In genomic region chr9:72984150-72984947, GRCh38 we compare ENCODE assay signal across 2 cellular contexts.
A peak's percentile ranks its signal among the peaks of the same experiment; 100 is the strongest.
TF ChIP-seq lines count a peak whose summit lies in the region.

No MANE protein-coding gene starts in this region.

TF ChIP-seq in A549, 52 proteins besides CTCF, POLR2A, EP300 and RAD21 (continued from another document):
- no peak for TF ChIP-seq RCOR1 (IDR thresholded peaks at IDR 0.05; ENCODE audit: low read depth, low read length)
- TF ChIP-seq ESRRA (IDR thresholded peaks at IDR 0.05; ENCODE audit: borderline replicate concordance, low read length): no peak
- TF ChIP-seq USF2 (IDR thresholded peaks at IDR 0.05): no peak
- TF ChIP-seq ZNF302 (CRISPR knock-in tag; IDR thresholded peaks at IDR 0.05): peak; percentile 87; the same call in 1 of the 2 replicates
- no peak for TF ChIP-seq NPAS2 (CRISPR knock-in tag; IDR thresholded peaks at IDR 0.05; ENCODE audit: borderline replicate concordance)
- TF ChIP-seq, protein P1, sequence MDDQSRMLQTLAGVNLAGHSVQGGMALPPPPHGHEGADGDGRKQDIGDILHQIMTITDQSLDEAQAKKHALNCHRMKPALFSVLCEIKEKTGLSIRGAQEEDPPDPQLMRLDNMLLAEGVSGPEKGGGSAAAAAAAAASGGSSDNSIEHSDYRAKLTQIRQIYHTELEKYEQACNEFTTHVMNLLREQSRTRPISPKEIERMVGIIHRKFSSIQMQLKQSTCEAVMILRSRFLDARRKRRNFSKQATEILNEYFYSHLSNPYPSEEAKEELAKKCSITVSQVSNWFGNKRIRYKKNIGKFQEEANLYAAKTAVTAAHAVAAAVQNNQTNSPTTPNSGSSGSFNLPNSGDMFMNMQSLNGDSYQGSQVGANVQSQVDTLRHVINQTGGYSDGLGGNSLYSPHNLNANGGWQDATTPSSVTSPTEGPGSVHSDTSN (IDR thresholded peaks at IDR 0.05): no peak
- peak; percentile 49; the same call in 1 of the 2 replicates for TF ChIP-seq HOXB5 (CRISPR knock-in tag; IDR thresholded peaks at IDR 0.05)
- no peak for TF ChIP-seq CHD4 (IDR thresholded peaks at IDR 0.05; ENCODE audit: borderline replicate concordance)
- TF ChIP-seq MAFK (IDR thresholded peaks at IDR 0.05; ENCODE audit: partially characterized antibody): no peak
- peak; percentile 49; the same call in 1 of the 2 replicates for TF ChIP-seq EHF (CRISPR knock-in tag; IDR thresholded peaks at IDR 0.05)
- no peak for TF ChIP-seq NR3C1 (IDR thresholded peaks at IDR 0.05)
- TF ChIP-seq, protein P2, sequence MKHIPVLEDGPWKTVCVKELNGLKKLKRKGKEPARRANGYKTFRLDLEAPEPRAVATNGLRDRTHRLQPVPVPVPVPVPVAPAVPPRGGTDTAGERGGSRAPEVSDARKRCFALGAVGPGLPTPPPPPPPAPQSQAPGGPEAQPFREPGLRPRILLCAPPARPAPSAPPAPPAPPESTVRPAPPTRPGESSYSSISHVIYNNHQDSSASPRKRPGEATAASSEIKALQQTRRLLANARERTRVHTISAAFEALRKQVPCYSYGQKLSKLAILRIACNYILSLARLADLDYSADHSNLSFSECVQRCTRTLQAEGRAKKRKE (CRISPR knock-in tag; IDR thresholded peaks at IDR 0.05; ENCODE audit: low read depth): peak; percentile 81
- no peak for TF ChIP-seq KDM5A (IDR thresholded peaks at IDR 0.05)
- TF ChIP-seq BHLHE40 (IDR thresholded peaks at IDR 0.05; ENCODE audit: low read depth, low read length): no peak
- no peak for TF ChIP-seq EHMT2 (IDR thresholded peaks at IDR 0.05; ENCODE audit: low read depth)
- peak; percentile 12; the same call in 1 of the 2 replicates for TF ChIP-seq RARB (CRISPR knock-in tag; IDR thresholded peaks at IDR 0.05)
- TF ChIP-seq TP53 (CRISPR knock-in tag; IDR thresholded peaks at IDR 0.05): no peak
- TF ChIP-seq HDAC2 (IDR thresholded peaks at IDR 0.05): no peak
- no peak for TF ChIP-seq FOSL2 (IDR thresholded peaks at IDR 0.05)
- TF ChIP-seq FOSL2 (CRISPR knock-in tag; IDR thresholded peaks at IDR 0.05): no peak
- no peak for TF ChIP-seq RNF2 (IDR thresholded peaks at IDR 0.05; ENCODE audit: borderline replicate concordance, low read depth)
- no peak for TF ChIP-seq CHD2 (IDR thresholded peaks at IDR 0.05; ENCODE audit: low read length, partially characterized antibody)
- TF ChIP-seq ZFP36 (IDR thresholded peaks at IDR 0.05; ENCODE audit: borderline replicate concordance, partially characterized antibody): no peak
- no peak for TF ChIP-seq MYC (IDR thresholded peaks at IDR 0.05; ENCODE audit: borderline replicate concordance, low read length)
- no peak for TF ChIP-seq JUN (IDR thresholded peaks at IDR 0.05)
- TF ChIP-seq CEBPB (IDR thresholded peaks at IDR 0.05): no peak
- no peak for TF ChIP-seq SMC3 (IDR thresholded peaks at IDR 0.05)

TF ChIP-seq in HepG2, 621 proteins besides CTCF, POLR2A, EP300 and RAD21 (continued from another document and continues in another):
- TF ChIP-seq PRDM15 (CRISPR knock-in tag; IDR thresholded peaks at IDR 0.05) (no peak), STAT6 (CRISPR knock-in tag; IDR thresholded peaks at IDR 0.05; ENCODE audit: borderline replicate concordance) (no peak), PAX8 (CRISPR knock-in tag; IDR thresholded peaks at IDR 0.05; ENCODE audit: borderline replicate concordance) (no peak), POLR2G (IDR thresholded peaks at IDR 0.05; ENCODE audit: low read depth, low read length) (peak; percentile 37; the same call in 1 of the 2 replicates), HNRNPUL1 (IDR thresholded peaks at IDR 0.05; ENCODE audit: low read depth, low read length) (0 out of 2 replicates have a peak, but pooled peaks have one; percentile 26), AGO2 (optimal IDR thresholded peaks at IDR 0.05; ENCODE audit: low read depth, low read length) (peak; percentile 47), EED (CRISPR knock-in tag; IDR thresholded peaks at IDR 0.05) (no peak), MAZ (IDR thresholded peaks at IDR 0.05; ENCODE audit: borderline replicate concordance, low read depth, low read length) (no peak), MAZ (CRISPR knock-in tag; IDR thresholded peaks at IDR 0.05; ENCODE audit: low read depth) (no peak), ZBTB7B (CRISPR knock-in tag; IDR thresholded peaks at IDR 0.05) (no peak), ZSCAN29 (CRISPR knock-in tag; conservative IDR thresholded peaks at IDR 0.05) (no peak), ZNF232 (CRISPR knock-in tag; IDR thresholded peaks at IDR 0.05; ENCODE audit: borderline replicate concordance) (no peak), MBD4 (IDR thresholded peaks at IDR 0.05; ENCODE audit: borderline replicate concordance, low read length) (no peak), EHMT2 (IDR thresholded peaks at IDR 0.05; ENCODE audit: borderline replicate concordance, low read depth, low read length) (peak; percentile 40; the same call in 1 of the 2 replicates), HOXA3 (CRISPR knock-in tag; IDR thresholded peaks at IDR 0.05) (no peak), ZNF33B (CRISPR knock-in tag; IDR thresholded peaks at IDR 0.05) (no peak), ZNF224 (CRISPR knock-in tag; IDR thresholded peaks at IDR 0.05) (no peak)
- TF ChIP-seq, protein P3, sequence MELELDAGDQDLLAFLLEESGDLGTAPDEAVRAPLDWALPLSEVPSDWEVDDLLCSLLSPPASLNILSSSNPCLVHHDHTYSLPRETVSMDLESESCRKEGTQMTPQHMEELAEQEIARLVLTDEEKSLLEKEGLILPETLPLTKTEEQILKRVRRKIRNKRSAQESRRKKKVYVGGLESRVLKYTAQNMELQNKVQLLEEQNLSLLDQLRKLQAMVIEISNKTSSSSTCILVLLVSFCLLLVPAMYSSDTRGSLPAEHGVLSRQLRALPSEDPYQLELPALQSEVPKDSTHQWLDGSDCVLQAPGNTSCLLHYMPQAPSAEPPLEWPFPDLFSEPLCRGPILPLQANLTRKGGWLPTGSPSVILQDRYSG (CRISPR knock-in tag; IDR thresholded peaks at IDR 0.05): no peak
- TF ChIP-seq, protein P4, sequence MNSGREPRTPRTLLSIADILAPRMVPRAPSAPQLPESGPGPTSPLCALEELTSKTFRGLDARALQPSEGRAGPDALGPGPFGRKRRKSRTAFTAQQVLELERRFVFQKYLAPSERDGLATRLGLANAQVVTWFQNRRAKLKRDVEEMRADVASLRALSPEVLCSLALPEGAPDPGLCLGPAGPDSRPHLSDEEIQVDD (CRISPR knock-in tag; IDR thresholded peaks at IDR 0.05; ENCODE audit: borderline replicate concordance): no peak
- TF ChIP-seq, protein P5, sequence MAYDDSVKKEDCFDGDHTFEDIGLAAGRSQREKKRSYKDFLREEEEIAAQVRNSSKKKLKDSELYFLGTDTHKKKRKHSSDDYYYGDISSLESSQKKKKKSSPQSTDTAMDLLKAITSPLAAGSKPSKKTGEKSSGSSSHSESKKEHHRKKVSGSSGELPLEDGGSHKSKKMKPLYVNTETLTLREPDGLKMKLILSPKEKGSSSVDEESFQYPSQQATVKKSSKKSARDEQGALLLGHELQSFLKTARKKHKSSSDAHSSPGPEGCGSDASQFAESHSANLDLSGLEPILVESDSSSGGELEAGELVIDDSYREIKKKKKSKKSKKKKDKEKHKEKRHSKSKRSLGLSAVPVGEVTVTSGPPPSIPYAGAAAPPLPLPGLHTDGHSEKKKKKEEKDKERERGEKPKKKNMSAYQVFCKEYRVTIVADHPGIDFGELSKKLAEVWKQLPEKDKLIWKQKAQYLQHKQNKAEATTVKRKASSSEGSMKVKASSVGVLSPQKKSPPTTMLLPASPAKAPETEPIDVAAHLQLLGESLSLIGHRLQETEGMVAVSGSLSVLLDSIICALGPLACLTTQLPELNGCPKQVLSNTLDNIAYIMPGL (CRISPR knock-in tag; IDR thresholded peaks at IDR 0.05; ENCODE audit: borderline replicate concordance in 1 of 2, low read depth in 1 of 2): no peak
- TF ChIP-seq, protein P6, sequence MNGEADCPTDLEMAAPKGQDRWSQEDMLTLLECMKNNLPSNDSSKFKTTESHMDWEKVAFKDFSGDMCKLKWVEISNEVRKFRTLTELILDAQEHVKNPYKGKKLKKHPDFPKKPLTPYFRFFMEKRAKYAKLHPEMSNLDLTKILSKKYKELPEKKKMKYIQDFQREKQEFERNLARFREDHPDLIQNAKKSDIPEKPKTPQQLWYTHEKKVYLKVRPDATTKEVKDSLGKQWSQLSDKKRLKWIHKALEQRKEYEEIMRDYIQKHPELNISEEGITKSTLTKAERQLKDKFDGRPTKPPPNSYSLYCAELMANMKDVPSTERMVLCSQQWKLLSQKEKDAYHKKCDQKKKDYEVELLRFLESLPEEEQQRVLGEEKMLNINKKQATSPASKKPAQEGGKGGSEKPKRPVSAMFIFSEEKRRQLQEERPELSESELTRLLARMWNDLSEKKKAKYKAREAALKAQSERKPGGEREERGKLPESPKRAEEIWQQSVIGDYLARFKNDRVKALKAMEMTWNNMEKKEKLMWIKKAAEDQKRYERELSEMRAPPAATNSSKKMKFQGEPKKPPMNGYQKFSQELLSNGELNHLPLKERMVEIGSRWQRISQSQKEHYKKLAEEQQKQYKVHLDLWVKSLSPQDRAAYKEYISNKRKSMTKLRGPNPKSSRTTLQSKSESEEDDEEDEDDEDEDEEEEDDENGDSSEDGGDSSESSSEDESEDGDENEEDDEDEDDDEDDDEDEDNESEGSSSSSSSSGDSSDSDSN (CRISPR knock-in tag; IDR thresholded peaks at IDR 0.05): no peak
